ENCODE assay signal across 8 cellular contexts in the genomic region with DNA sequence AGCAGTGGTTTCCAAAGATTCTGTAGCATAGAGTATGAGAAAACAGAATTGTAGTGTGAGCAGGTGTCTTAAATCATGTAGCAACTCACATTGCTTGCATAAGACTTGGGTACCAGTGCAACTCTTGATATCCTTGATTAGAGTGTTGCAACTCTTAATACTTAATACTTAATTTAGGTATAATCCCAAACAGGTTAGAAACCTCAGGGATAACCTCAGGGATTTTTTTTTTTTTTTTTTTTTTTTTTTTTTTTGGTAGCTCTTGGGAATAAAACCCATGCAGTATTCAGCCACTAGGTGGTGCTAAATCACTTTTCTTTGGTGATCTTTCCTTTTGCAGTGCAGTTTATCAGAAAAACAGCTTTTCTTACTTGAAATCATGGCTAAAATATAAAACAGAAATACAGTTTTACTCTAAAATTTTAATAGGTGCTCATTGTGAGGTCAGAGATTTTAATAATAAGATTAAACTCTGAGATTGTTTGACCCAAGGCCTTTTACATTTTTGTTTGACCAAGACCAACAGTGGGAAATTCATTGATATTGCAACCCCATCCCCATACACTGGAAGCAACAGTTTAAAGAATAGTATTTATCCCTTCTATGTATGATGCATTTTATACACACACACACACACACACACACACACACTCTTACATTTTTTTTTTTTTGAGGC. TPM values are rescaled to one million over a fixed set of nuclear protein-coding genes. Genes with fewer than 3 reads are reported as not detected.
A peak's percentile ranks its signal among the peaks of the same experiment; 100 is the strongest.
DNase-seq lines count a peak whose midpoint lies in the region; ATAC-seq and TF ChIP-seq lines count a peak whose summit lies in the region.

No MANE protein-coding gene starts in this region.

- peak; percentile 87 for TF ChIP-seq CTCF in KMS-11 (conservative IDR thresholded peaks at IDR 0.05; ENCODE audit: low read depth, low read length)
- peak; percentile 80 for TF ChIP-seq CTCF in mesothelial cell of epicardium (IDR thresholded peaks at IDR 0.05; ENCODE audit: unreplicated experiment)

- peak overlapping the region; percentile 25 for H3K27ac Mint-ChIP-seq in activated naive CD4-positive, alpha-beta T cell treated with anti-CD3 and anti-CD28 coated beads for 36 hours
- no peak overlapping the region for H3K27ac Mint-ChIP-seq in mesothelial cell of epicardium

- no peak for TF ChIP-seq POLR2A in GM18505 (IDR thresholded peaks at IDR 0.05; ENCODE audit: borderline replicate concordance, extremely low read depth, insufficient read depth, insufficient read length)

- H3K36me3 Mint-ChIP-seq in activated naive CD4-positive, alpha-beta T cell treated with anti-CD3 and anti-CD28 coated beads for 36 hours (ENCODE audit: low read depth) = peaks cover 15% of the 10 kb centered on the region
- peaks cover 32% of the 10 kb centered on the region for H3K36me3 Mint-ChIP-seq in mesothelial cell of epicardium

- H3K4me3 Mint-ChIP-seq in activated naive CD4-positive, alpha-beta T cell treated with anti-CD3 and anti-CD28 coated beads for 36 hours = no peak overlapping the region
- no peak overlapping the region for H3K4me3 Mint-ChIP-seq in mesothelial cell of epicardium

- no peaks in the 10 kb centered on the region for H3K79me2 ChIP-seq in KMS-11 (ENCODE audit: insufficient read depth, low read depth)

- peak overlapping the region; percentile 38; the same call in 1 of the 2 replicates for H3K4me2 ChIP-seq in KMS-11

- CTCF ChIA-PET in activated naive CD4-positive, alpha-beta T cell treated with anti-CD3 and anti-CD28 coated beads for 36 hours (lab: Charles Lee) = interaction anchor here (0.6 to 4.0 kb wide), 42 partner anchors 9 to 931 kb away, joined by 3 to 31 read pairs (median 4); a partner anchor contains a TSS

- H3K9me3 Mint-ChIP-seq in activated naive CD4-positive, alpha-beta T cell treated with anti-CD3 and anti-CD28 coated beads for 36 hours = no peaks in the 10 kb centered on the region
- no peaks in the 10 kb centered on the region for H3K9me3 Mint-ChIP-seq in mesothelial cell of epicardium

- peak overlapping the region; percentile 39; the same call in 1 of the 2 replicates for H3K27ac ChIP-seq in KMS-11

- no peak overlapping the region for H3K4me3 ChIP-seq in KMS-11 (IDR thresholded peaks at IDR 0.05; ENCODE audit: insufficient read depth, low read depth, low read length)

- no peak overlapping the region for H3K9ac ChIP-seq in KMS-11

- H4K20me1 ChIP-seq in KMS-11 (ENCODE audit: insufficient read depth) = no peaks in the 10 kb centered on the region

- intact Hi-C loops in activated naive CD4-positive, alpha-beta T cell treated with anti-CD3 and anti-CD28 coated beads for 36 hours (cut with micrococcal nuclease) = loop anchor here (1.0 to 10.0 kb wide), 8 partner anchors 71 to 782 kb away; a partner anchor contains a TSS

- H3K27me3 Mint-ChIP-seq in activated naive CD4-positive, alpha-beta T cell treated with anti-CD3 and anti-CD28 coated beads for 36 hours (ENCODE audit: low read depth) = no peaks in the 10 kb centered on the region
- H3K27me3 Mint-ChIP-seq in mesothelial cell of epicardium (ENCODE audit: low read depth) = no peaks in the 10 kb centered on the region

- H3K4me1 ChIP-seq in KMS-11 (ENCODE audit: low read depth, poor library complexity, severe bottlenecking) = peaks cover 27% of the 10 kb centered on the region

- peak; percentile 54 for DNase-seq in activated naive CD4-positive, alpha-beta T cell treated with anti-CD3 and anti-CD28 coated beads for 36 hours
- DNase-seq in activated naive CD4-positive, alpha-beta T cell (lab: John Stamatoyannopoulos, UW) = no peak
- DNase-seq in RPMI8226 = peak; percentile 76
- peak; percentile 67 for DNase-seq in dedifferentiated amniotic fluid mesenchymal stem cell (ENCODE audit: extremely low spot score)
- no peak for DNase-seq in mesothelial cell of epicardium (ENCODE audit: low spot score in 2 of 2, unreplicated experiment in 2 of 2)
- DNase-seq in activated CD8-positive, alpha-beta memory T cell treated with anti-CD3 and anti-CD28 coated beads, Interleukin-2, amount 50 U/mL, for 48 hours = no peak

- H3K27me3 ChIP-seq in KMS-11 (ENCODE audit: insufficient read depth, low read depth) = no peaks in the 10 kb centered on the region

- no peak for ATAC-seq in GM18505 (IDR thresholded peaks at IDR 0.05; ENCODE audit: unreplicated experiment)

- no peak overlapping the region for H2AFZ ChIP-seq in KMS-11 (ENCODE audit: low read depth)

- H3K36me3 ChIP-seq in KMS-11 (ENCODE audit: insufficient read depth) = no peaks in the 10 kb centered on the region

- peaks cover 25% of the 10 kb centered on the region for H3K4me1 Mint-ChIP-seq in activated naive CD4-positive, alpha-beta T cell treated with anti-CD3 and anti-CD28 coated beads for 36 hours (ENCODE audit: low read depth)
- H3K4me1 Mint-ChIP-seq in mesothelial cell of epicardium = peaks cover 12% of the 10 kb centered on the region

RNA-seq across cellular contexts. Expression of a gene that starts 55.3 kb away (rescaled TPM):
- 100 to 1,000 TPM; 119 to 126 TPM for total RNA-seq in activated naive CD4-positive, alpha-beta T cell treated with anti-CD3 and anti-CD28 coated beads for 36 hours
- total RNA-seq in mesothelial cell of epicardium = 46.5 to 49.3 TPM (median 48.4 TPM) in 3 replicates

Comparison
In these comparisons a context has a peak if more than half of its experiments do, and no peak if none do; other contexts are left out.
1. DNase-seq: peak in activated naive CD4-positive, alpha-beta T cell treated with anti-CD3 and anti-CD28 coated beads for 36 hours (single experiment), RPMI8226 (single experiment) and dedifferentiated amniotic fluid mesenchymal stem cell (single experiment); none in activated naive CD4-positive, alpha-beta T cell (0 of 4), mesothelial cell of epicardium (0 of 2) and activated CD8-positive, alpha-beta memory T cell treated with anti-CD3 and anti-CD28 coated beads, Interleukin-2, amount 50 U/mL, for 48 hours (single experiment).